In the genomic region with DNA sequence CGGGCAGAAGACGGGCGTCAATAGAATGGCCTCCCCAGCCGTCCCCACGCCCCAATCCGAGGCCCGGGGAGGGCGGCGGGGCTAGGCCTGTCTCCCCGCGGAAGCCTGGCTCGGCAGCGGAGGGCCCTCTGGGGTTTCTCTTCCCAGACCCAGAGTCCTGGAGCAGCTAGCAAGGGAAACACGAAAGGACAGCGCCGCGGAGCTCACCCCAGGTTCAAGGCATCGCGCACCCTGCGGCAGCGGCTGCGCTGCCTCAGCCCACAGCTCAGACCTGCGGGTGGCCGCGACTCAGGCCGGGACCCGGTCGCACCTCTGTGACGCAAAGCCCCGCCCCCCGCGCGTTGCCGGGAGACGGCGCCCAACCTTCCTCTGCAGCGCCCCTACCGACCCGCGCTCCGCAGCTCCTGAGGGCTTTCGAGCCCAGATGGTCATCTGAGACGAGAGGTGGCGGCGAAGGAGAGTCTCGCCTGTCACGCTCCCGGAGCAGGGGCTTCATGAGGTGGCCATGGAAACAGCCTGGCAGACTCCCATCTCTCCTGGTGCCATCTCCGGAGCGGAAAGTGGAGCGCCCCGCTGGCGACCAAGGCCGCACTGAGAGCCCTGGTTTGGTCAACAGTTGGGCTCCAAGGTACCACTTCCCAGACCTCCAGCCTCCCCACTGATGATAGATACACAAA, we compare ENCODE assay signal across 1 cellular context.
TF ChIP-seq lines count a peak whose summit lies in the region.

A gene with protein sequence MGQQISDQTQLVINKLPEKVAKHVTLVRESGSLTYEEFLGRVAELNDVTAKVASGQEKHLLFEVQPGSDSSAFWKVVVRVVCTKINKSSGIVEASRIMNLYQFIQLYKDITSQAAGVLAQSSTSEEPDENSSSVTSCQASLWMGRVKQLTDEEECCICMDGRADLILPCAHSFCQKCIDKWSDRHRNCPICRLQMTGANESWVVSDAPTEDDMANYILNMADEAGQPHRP (minus strand): TSS at position 273 of the 677 bp plus-strand sequence. CDS start 7,029 bp downstream, outside the sequence.

TF ChIP-seq in HepG2, 621 proteins besides CTCF, POLR2A, EP300 and RAD21 (continued from another document and continues in another):
- TF ChIP-seq STAT6 (CRISPR knock-in tag; IDR thresholded peaks at IDR 0.05; ENCODE audit: borderline replicate concordance) = no peak
- TF ChIP-seq POLR2AphosphoS5 (IDR thresholded peaks at IDR 0.05; ENCODE audit: low read depth, low read length) = peak; percentile 86
- no peak for TF ChIP-seq ZNF296 (CRISPR knock-in tag; conservative IDR thresholded peaks at IDR 0.05)
- TF ChIP-seq SMC3 (IDR thresholded peaks at IDR 0.05; ENCODE audit: low read length) = no peak
- TF ChIP-seq ARID2 (CRISPR knock-in tag; IDR thresholded peaks at IDR 0.05; ENCODE audit: borderline replicate concordance) = no peak
- TF ChIP-seq LRRFIP1 (CRISPR knock-in tag; conservative IDR thresholded peaks at IDR 0.05) = no peak
- TF ChIP-seq HNF1B (CRISPR knock-in tag; IDR thresholded peaks at IDR 0.05) = peak; percentile 87
- TF ChIP-seq, protein P1, sequence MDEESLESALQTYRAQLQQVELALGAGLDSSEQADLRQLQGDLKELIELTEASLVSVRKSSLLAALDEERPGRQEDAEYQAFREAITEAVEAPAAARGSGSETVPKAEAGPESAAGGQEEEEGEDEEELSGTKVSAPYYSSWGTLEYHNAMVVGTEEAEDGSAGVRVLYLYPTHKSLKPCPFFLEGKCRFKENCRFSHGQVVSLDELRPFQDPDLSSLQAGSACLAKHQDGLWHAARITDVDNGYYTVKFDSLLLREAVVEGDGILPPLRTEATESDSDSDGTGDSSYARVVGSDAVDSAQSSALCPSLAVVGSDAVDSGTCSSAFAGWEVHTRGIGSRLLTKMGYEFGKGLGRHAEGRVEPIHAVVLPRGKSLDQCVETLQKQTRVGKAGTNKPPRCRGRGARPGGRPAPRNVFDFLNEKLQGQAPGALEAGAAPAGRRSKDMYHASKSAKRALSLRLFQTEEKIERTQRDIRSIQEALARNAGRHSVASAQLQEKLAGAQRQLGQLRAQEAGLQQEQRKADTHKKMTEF (CRISPR knock-in tag; IDR thresholded peaks at IDR 0.05) = peak; percentile 85
- TF ChIP-seq CENPBD1 (CRISPR knock-in tag; IDR thresholded peaks at IDR 0.05; ENCODE audit: borderline replicate concordance, low read depth) = no peak
- peak; percentile 91 for TF ChIP-seq RBM22 (optimal IDR thresholded peaks at IDR 0.05; ENCODE audit: low read length)
- no peak for TF ChIP-seq ZNF382 (CRISPR knock-in tag; IDR thresholded peaks at IDR 0.05; ENCODE audit: borderline replicate concordance)
- TF ChIP-seq RFX3 (CRISPR knock-in tag; IDR thresholded peaks at IDR 0.05) = peak; percentile 96
- TF ChIP-seq ZNF430 (CRISPR knock-in tag; IDR thresholded peaks at IDR 0.05) = peak; percentile 5; the same call in 1 of the 2 replicates
- TF ChIP-seq ZNF446 (CRISPR knock-in tag; IDR thresholded peaks at IDR 0.05) = no peak
- TF ChIP-seq TAF15 (IDR thresholded peaks at IDR 0.05; ENCODE audit: low read depth, low read length, poor library complexity, severe bottlenecking) = no peak
- TF ChIP-seq, protein P2, sequence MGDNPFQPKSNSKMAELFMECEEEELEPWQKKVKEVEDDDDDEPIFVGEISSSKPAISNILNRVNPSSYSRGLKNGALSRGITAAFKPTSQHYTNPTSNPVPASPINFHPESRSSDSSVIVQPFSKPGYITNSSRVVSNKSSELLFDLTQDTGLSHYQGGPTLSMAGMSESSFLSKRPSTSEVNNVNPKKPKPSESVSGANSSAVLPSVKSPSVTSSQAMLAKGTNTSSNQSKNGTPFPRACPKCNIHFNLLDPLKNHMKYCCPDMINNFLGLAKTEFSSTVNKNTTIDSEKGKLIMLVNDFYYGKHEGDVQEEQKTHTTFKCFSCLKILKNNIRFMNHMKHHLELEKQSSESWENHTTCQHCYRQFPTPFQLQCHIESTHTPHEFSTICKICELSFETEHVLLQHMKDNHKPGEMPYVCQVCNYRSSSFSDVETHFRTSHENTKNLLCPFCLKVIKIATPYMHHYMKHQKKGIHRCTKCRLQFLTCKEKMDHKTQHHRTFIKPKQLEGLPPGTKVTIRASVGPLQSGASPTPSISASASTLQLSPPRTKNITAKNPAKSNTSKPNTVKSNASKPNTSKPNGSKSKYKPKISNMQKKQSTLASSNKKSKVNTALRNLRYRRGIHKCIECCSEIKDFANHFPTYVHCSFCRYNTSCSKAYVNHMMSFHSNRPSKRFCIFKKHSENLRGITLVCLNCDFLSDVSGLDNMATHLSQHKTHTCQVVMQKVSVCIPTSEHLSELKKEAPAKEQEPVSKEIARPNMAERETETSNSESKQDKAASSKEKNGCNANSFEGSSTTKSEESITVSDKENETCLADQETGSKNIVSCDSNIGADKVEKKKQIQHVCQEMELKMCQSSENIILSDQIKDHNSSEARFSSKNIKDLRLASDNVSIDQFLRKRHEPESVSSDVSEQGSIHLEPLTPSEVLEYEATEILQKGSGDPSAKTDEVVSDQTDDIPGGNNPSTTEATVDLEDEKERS (CRISPR knock-in tag; IDR thresholded peaks at IDR 0.05) = 0 out of 2 replicates have a peak, but pooled peaks have one; percentile 51
- no peak for TF ChIP-seq ZSCAN30 (CRISPR knock-in tag; IDR thresholded peaks at IDR 0.05)
- TF ChIP-seq SP140L (CRISPR knock-in tag; IDR thresholded peaks at IDR 0.05; ENCODE audit: borderline replicate concordance) = no peak
- 0 out of 2 replicates have a peak, but pooled peaks have one; percentile 23 for TF ChIP-seq ZNF138 (CRISPR knock-in tag; IDR thresholded peaks at IDR 0.05; ENCODE audit: low read depth)
- no peak; the same call in 1 of the 2 replicates for TF ChIP-seq ZNF275 (CRISPR knock-in tag; IDR thresholded peaks at IDR 0.05; ENCODE audit: borderline replicate concordance)
- no peak for TF ChIP-seq TBP (CRISPR knock-in tag; IDR thresholded peaks at IDR 0.05)
- TF ChIP-seq, protein P3, sequence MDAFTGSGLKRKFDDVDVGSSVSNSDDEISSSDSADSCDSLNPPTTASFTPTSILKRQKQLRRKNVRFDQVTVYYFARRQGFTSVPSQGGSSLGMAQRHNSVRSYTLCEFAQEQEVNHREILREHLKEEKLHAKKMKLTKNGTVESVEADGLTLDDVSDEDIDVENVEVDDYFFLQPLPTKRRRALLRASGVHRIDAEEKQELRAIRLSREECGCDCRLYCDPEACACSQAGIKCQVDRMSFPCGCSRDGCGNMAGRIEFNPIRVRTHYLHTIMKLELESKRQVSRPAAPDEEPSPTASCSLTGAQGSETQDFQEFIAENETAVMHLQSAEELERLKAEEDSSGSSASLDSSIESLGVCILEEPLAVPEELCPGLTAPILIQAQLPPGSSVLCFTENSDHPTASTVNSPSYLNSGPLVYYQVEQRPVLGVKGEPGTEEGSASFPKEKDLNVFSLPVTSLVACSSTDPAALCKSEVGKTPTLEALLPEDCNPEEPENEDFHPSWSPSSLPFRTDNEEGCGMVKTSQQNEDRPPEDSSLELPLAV (CRISPR knock-in tag; conservative IDR thresholded peaks at IDR 0.05; ENCODE audit: low read depth) = no peak
- TF ChIP-seq HHEX (CRISPR knock-in tag; IDR thresholded peaks at IDR 0.05) = no peak
- TF ChIP-seq HDAC6 (IDR thresholded peaks at IDR 0.05; ENCODE audit: low read depth, low read length) = no peak
- no peak for TF ChIP-seq PRPF4 (IDR thresholded peaks at IDR 0.05; ENCODE audit: low read depth, low read length, poor library complexity, severe bottlenecking)
- TF ChIP-seq, protein P4, sequence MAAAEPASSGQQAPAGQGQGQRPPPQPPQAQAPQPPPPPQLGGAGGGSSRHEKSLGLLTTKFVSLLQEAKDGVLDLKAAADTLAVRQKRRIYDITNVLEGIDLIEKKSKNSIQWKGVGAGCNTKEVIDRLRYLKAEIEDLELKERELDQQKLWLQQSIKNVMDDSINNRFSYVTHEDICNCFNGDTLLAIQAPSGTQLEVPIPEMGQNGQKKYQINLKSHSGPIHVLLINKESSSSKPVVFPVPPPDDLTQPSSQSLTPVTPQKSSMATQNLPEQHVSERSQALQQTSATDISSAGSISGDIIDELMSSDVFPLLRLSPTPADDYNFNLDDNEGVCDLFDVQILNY (CRISPR knock-in tag; conservative IDR thresholded peaks at IDR 0.05) = peak; percentile 26; the same call in 1 of the 2 replicates
- TF ChIP-seq ZNF589 (CRISPR knock-in tag; conservative IDR thresholded peaks at IDR 0.05) = no peak
- no peak for TF ChIP-seq ZFP82 (CRISPR knock-in tag; IDR thresholded peaks at IDR 0.05; ENCODE audit: borderline replicate concordance)
- TF ChIP-seq, protein P5, sequence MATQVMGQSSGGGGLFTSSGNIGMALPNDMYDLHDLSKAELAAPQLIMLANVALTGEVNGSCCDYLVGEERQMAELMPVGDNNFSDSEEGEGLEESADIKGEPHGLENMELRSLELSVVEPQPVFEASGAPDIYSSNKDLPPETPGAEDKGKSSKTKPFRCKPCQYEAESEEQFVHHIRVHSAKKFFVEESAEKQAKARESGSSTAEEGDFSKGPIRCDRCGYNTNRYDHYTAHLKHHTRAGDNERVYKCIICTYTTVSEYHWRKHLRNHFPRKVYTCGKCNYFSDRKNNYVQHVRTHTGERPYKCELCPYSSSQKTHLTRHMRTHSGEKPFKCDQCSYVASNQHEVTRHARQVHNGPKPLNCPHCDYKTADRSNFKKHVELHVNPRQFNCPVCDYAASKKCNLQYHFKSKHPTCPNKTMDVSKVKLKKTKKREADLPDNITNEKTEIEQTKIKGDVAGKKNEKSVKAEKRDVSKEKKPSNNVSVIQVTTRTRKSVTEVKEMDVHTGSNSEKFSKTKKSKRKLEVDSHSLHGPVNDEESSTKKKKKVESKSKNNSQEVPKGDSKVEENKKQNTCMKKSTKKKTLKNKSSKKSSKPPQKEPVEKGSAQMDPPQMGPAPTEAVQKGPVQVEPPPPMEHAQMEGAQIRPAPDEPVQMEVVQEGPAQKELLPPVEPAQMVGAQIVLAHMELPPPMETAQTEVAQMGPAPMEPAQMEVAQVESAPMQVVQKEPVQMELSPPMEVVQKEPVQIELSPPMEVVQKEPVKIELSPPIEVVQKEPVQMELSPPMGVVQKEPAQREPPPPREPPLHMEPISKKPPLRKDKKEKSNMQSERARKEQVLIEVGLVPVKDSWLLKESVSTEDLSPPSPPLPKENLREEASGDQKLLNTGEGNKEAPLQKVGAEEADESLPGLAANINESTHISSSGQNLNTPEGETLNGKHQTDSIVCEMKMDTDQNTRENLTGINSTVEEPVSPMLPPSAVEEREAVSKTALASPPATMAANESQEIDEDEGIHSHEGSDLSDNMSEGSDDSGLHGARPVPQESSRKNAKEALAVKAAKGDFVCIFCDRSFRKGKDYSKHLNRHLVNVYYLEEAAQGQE (IDR thresholded peaks at IDR 0.05; ENCODE audit: borderline replicate concordance in 1 of 2, low read depth in 1 of 2, low read length in 2 of 2) = no peak
- 0 out of 2 replicates have a peak, but pooled peaks have one; percentile 69 for TF ChIP-seq ZBTB8A (CRISPR knock-in tag; IDR thresholded peaks at IDR 0.05; ENCODE audit: borderline replicate concordance, low read depth)
- TF ChIP-seq MATR3 (CRISPR knock-in tag; IDR thresholded peaks at IDR 0.05) = no peak
- no peak for TF ChIP-seq TCF12 (IDR thresholded peaks at IDR 0.05)
- no peak for TF ChIP-seq TCF12 (CRISPR knock-in tag; IDR thresholded peaks at IDR 0.05)
